Comparison of ENCODE assay signal across 11 cellular contexts in the genomic region with DNA sequence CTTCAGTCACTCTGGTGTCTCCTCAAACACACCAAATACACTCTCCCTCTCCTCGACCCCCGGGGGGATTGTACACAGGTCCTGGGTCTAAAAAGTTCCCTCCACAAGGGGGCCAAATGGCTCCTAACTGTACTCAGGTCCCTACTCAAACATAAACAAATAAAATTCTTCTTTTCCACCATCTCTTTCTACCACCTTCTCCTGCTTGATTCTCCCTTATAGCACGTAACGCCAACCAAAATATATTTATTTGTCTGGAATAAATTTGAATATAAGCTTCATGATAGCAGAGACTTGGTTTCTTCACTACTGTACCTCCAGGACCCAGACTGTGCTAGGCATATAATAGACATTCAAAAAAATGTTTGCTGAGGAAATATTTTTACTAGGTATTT. TPM values are rescaled to one million over a fixed set of nuclear protein-coding genes. Genes with fewer than 3 reads are reported as not detected.
DNase-seq lines count a peak whose midpoint lies in the region; ATAC-seq, FAIRE-seq and TF ChIP-seq lines count a peak whose summit lies in the region.
"Had no signal": no experiment of that assay in that cellular context is flagged by ENCODE, and none has a peak within 500 bp of the region (broad histone marks: within the 10 kb centered on the region; RNA-seq: fewer than 3 reads in every experiment).

No MANE protein-coding gene starts in this region.

- H3K36me3 Mint-ChIP-seq in activated CD4-positive, alpha-beta memory T cell treated with anti-CD3 and anti-CD28 coated beads for 36 hours: no peaks in the 10 kb centered on the region

- POLR2A ChIA-PET in activated CD4-positive, alpha-beta memory T cell treated with anti-CD3 and anti-CD28 coated beads for 36 hours (lab: Charles Lee): no interaction called here

- no peaks in the 10 kb centered on the region for H3K27me3 ChIP-seq in brain microvascular endothelial cell (replicated peaks)

- intact Hi-C loops in activated CD4-positive, alpha-beta memory T cell treated with anti-CD3 and anti-CD28 coated beads for 36 hours (cut with micrococcal nuclease): no loop called here

- no peak overlapping the region for H3K27ac Mint-ChIP-seq in activated CD4-positive, alpha-beta memory T cell treated with anti-CD3 and anti-CD28 coated beads for 36 hours

- H3K4me3 Mint-ChIP-seq in activated CD4-positive, alpha-beta memory T cell treated with anti-CD3 and anti-CD28 coated beads for 36 hours: no peak overlapping the region

- no peak for TF ChIP-seq POLR2A in H54 (IDR thresholded peaks at IDR 0.05; ENCODE audit: low read depth, low read length)

- peak; percentile 61 for ATAC-seq in GM21360 (IDR thresholded peaks at IDR 0.05; ENCODE audit: unreplicated experiment)
- ATAC-seq in HG03135 (IDR thresholded peaks at IDR 0.05; ENCODE audit: unreplicated experiment): peak; percentile 59
- ATAC-seq: left ventricle myocardium superior had no signal

- DNase-seq in GM12864 (ENCODE audit: low read depth) (no peak), brain microvascular endothelial cell (no peak), HuH-7 (ENCODE audit: low spot score) (no peak), H54 (ENCODE audit: insufficient read length, low spot score) (no peak), SKM-1 (lab: John Stamatoyannopoulos, UW; ENCODE audit: unreplicated experiment) (no peak)
- no peak for DNase-seq in activated CD4-positive, alpha-beta memory T cell treated with anti-CD3 and anti-CD28 coated beads for 36 hours
- DNase-seq: left ventricle myocardium superior, NCI-H1092 had no signal

- CTCF ChIA-PET in activated CD4-positive, alpha-beta memory T cell treated with anti-CD3 and anti-CD28 coated beads for 36 hours (lab: Charles Lee): no interaction called here

- TF ChIP-seq CTCF in GM12864 (IDR thresholded peaks at IDR 0.05; ENCODE audit: low read depth, low read length, missing control alignments): peak; percentile 58
- peak; percentile 16 for TF ChIP-seq CTCF in brain microvascular endothelial cell (IDR thresholded peaks at IDR 0.05; ENCODE audit: low read depth, low read length, missing control alignments)

- no peak for FAIRE-seq in H54 (lab: Jason Lieb, UNC)

- peaks cover 2% of the 10 kb centered on the region for H3K9me3 Mint-ChIP-seq in activated CD4-positive, alpha-beta memory T cell treated with anti-CD3 and anti-CD28 coated beads for 36 hours

- no peak overlapping the region for H3K27ac ChIP-seq in brain microvascular endothelial cell

- H3K27me3 Mint-ChIP-seq in activated CD4-positive, alpha-beta memory T cell treated with anti-CD3 and anti-CD28 coated beads for 36 hours: no peaks in the 10 kb centered on the region

- H3K36me3 ChIP-seq in brain microvascular endothelial cell (replicated peaks): no peaks in the 10 kb centered on the region

- peak overlapping the region; percentile 61 for H3K4me3 ChIP-seq in GM12864 (ENCODE audit: low read depth, low read length)
- no peak overlapping the region for H3K4me3 ChIP-seq in brain microvascular endothelial cell (ENCODE audit: low read depth, low read length)

- in situ Hi-C loops in brain microvascular endothelial cell (cut with HindIII; ENCODE audit: low pct_ligation_motif_present, low sequenced_read_pairs): no loop called here

- H3K4me1 Mint-ChIP-seq in activated CD4-positive, alpha-beta memory T cell treated with anti-CD3 and anti-CD28 coated beads for 36 hours (ENCODE audit: low read depth): no peaks in the 10 kb centered on the region

RNA-seq across cellular contexts. Expression of gene ZNF608, which starts 21.4 kb away (rescaled TPM):
- not detected for total RNA-seq in activated CD4-positive, alpha-beta memory T cell treated with anti-CD3 and anti-CD28 coated beads for 36 hours
- total RNA-seq: activated CD8-positive, alpha-beta memory T cell treated with anti-CD3 and anti-CD28 coated beads for 36 hours had no signal
